Comparison of ENCODE assay signal across 20 cellular contexts in the genomic region with DNA sequence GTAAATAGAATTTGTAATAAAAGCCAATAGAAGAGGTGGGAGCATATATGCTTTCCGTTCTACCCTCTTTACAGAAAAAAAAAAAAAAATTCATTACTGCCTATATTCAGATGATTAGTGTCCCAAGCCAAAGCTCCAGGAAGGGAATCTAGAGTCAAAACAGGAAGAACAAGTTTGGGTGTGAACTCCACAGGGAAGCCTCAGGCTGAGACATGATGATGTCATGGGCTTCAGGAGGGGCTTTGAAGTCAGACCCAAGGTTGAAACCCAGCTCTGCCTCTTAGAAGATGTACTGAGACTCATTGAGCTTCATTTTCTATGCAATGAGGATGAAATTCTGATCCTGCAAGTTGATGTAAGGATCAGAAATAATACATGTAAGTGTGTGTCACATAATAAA.
DNase-seq lines count a peak whose midpoint lies in the region; ATAC-seq, FAIRE-seq and TF ChIP-seq lines count a peak whose summit lies in the region.
"Had no signal": no experiment of that assay in that cellular context is flagged by ENCODE, and none has a peak within 500 bp of the region (broad histone marks: within the 10 kb centered on the region; RNA-seq: fewer than 3 reads in every experiment).

No MANE protein-coding gene starts in this region.

- H3K4me3 ChIP-seq in LNCaP clone FGC (ENCODE audit: low read depth, low read length) (no peak overlapping the region), mucosa of descending colon (no peak overlapping the region)
- H3K4me3 ChIP-seq in CD8-positive, alpha-beta memory T cell (ENCODE audit: low read length) = no peak overlapping the region
- H3K4me3 ChIP-seq: BLaER1, sigmoid colon, SK-N-MC had no signal

- FAIRE-seq in H54 (lab: Jason Lieb, UNC) = peak; percentile 60
- FAIRE-seq: endometrium had no signal

- peaks cover under 1% of the 10 kb centered on the region for H3K9me3 Mint-ChIP-seq in activated CD8-positive, alpha-beta memory T cell treated with anti-CD3 and anti-CD28 coated beads, Interleukin-2, amount 10 ng/mL, durations not matched to agents 7 days and 5 days (ENCODE audit: low read depth)
- H3K9me3 Mint-ChIP-seq in CD8-positive, alpha-beta memory T cell = peaks cover 2 to 27% (median 11%) of the 10 kb centered on the region in 5 donors

- no peaks in the 10 kb centered on the region for H3K36me3 ChIP-seq in mucosa of descending colon (ENCODE audit: low read depth)
- H3K36me3 ChIP-seq in CD8-positive, alpha-beta memory T cell (ENCODE audit: insufficient read depth, low read length) = no peaks in the 10 kb centered on the region
- H3K36me3 ChIP-seq: BLaER1, neutrophil, sigmoid colon had no signal

- H3K4me1 Mint-ChIP-seq in activated CD8-positive, alpha-beta memory T cell treated with anti-CD3 and anti-CD28 coated beads, Interleukin-2, amount 10 ng/mL, durations not matched to agents 7 days and 5 days = peaks cover 4% of the 10 kb centered on the region
- H3K4me1 Mint-ChIP-seq in CD8-positive, alpha-beta memory T cell = no peaks in the 10 kb centered on the region

- H3K9me3 ChIP-seq in mucosa of descending colon = no peaks in the 10 kb centered on the region
- no peaks in the 10 kb centered on the region for H3K9me3 ChIP-seq in CD8-positive, alpha-beta memory T cell (ENCODE audit: low read length)
- H3K9me3 ChIP-seq: BLaER1, neutrophil, sigmoid colon had no signal

- no peaks in the 10 kb centered on the region for H3K36me3 Mint-ChIP-seq in activated CD8-positive, alpha-beta memory T cell treated with anti-CD3 and anti-CD28 coated beads, Interleukin-2, amount 10 ng/mL, durations not matched to agents 7 days and 5 days
- H3K36me3 Mint-ChIP-seq in CD8-positive, alpha-beta memory T cell = no peaks in the 10 kb centered on the region

- no peak for DNase-seq in H54 (ENCODE audit: insufficient read length, low spot score)
- DNase-seq in LNCaP clone FGC (ENCODE audit: low read depth) = peak; percentile 47
- peak; percentile 84 for DNase-seq in epithelial cell of prostate (ENCODE audit: low read depth, low spot score)
- DNase-seq in mucosa of descending colon = peak in 1 of 3 donors; percentile 21
- DNase-seq in SHP77 treated with DMSO at 0.1 percent for 48 hours (lab: John Stamatoyannopoulos, UW) = no peak
- DNase-seq in activated CD8-positive, alpha-beta memory T cell treated with anti-CD3 and anti-CD28 coated beads, Interleukin-2, amount 10 ng/mL, durations not matched to agents 7 days and 5 days = no peak
- DNase-seq in CD8-positive, alpha-beta memory T cell = no peak
- DNase-seq: activated CD8-positive, alpha-beta memory T cell treated with anti-CD3 and anti-CD28 coated beads, Interleukin-2, amount 50 U/mL, for 4 hours; activated gamma-delta T cell treated with Interleukin-2 at 50 U/mL for 16 hours; amygdala; DND-41; NCI-H1105; NCI-H2171 treated with DMSO at 0.1 percent for 48 hours; sigmoid colon; stimulated activated CD4-positive, alpha-beta T cell treated with anti-CD3 and anti-CD28 coated beads, Interleukin-2, amount 100 ng/mL, for 48 hours; T-helper 9 cell had no signal

- H3K27ac Mint-ChIP-seq in activated CD8-positive, alpha-beta memory T cell treated with anti-CD3 and anti-CD28 coated beads, Interleukin-2, amount 10 ng/mL, durations not matched to agents 7 days and 5 days = no peak overlapping the region
- no peak overlapping the region for H3K27ac Mint-ChIP-seq in CD8-positive, alpha-beta memory T cell

- peak overlapping the region; percentile 56 for H3K27ac ChIP-seq in epithelial cell of prostate
- H3K27ac ChIP-seq in CD8-positive, alpha-beta memory T cell (ENCODE audit: low read depth, low read length) = no peak overlapping the region
- H3K27ac ChIP-seq: BLaER1, neutrophil, sigmoid colon, SK-N-MC had no signal

- peak; percentile 73 for ATAC-seq in mucosa of descending colon
- no peak for ATAC-seq in activated CD8-positive, alpha-beta memory T cell treated with anti-CD3 and anti-CD28 coated beads, Interleukin-2, amount 10 ng/mL, durations not matched to agents 7 days and 5 days

- no peaks in the 10 kb centered on the region for H3K27me3 ChIP-seq in CD8-positive, alpha-beta memory T cell (ENCODE audit: insufficient read depth, low read length, poor library complexity, severe bottlenecking)
- H3K27me3 ChIP-seq: BLaER1, neutrophil, sigmoid colon had no signal

- TF ChIP-seq POLR2A in H54 (IDR thresholded peaks at IDR 0.05; ENCODE audit: low read depth, low read length) = no peak

- POLR2A ChIA-PET in CD8-positive, alpha-beta memory T cell (lab: Charles Lee) = no interaction called here

- no peak for TF ChIP-seq CTCF in LNCaP clone FGC (IDR thresholded peaks at IDR 0.05; ENCODE audit: control insufficient read depth, extremely low read depth, insufficient read depth)
- TF ChIP-seq CTCF in mucosa of descending colon (IDR thresholded peaks at IDR 0.05) = no peak

- CTCF ChIA-PET in activated CD8-positive, alpha-beta memory T cell treated with anti-CD3 and anti-CD28 coated beads, Interleukin-2, amount 10 ng/mL, durations not matched to agents 7 days and 5 days (lab: Charles Lee) = no interaction called here
- CTCF ChIA-PET in CD8-positive, alpha-beta memory T cell (lab: Charles Lee) = no interaction called here

- no peaks in the 10 kb centered on the region for H3K27me3 Mint-ChIP-seq in activated CD8-positive, alpha-beta memory T cell treated with anti-CD3 and anti-CD28 coated beads, Interleukin-2, amount 10 ng/mL, durations not matched to agents 7 days and 5 days
- H3K27me3 Mint-ChIP-seq in CD8-positive, alpha-beta memory T cell = no peaks in the 10 kb centered on the region

- H3K4me1 ChIP-seq in mucosa of descending colon (ENCODE audit: low read depth) = no peaks in the 10 kb centered on the region
- no peaks in the 10 kb centered on the region for H3K4me1 ChIP-seq in CD8-positive, alpha-beta memory T cell (ENCODE audit: insufficient read depth, low read length)

- H3K4me3 Mint-ChIP-seq in activated CD8-positive, alpha-beta memory T cell treated with anti-CD3 and anti-CD28 coated beads, Interleukin-2, amount 10 ng/mL, durations not matched to agents 7 days and 5 days = no peak overlapping the region
- H3K4me3 Mint-ChIP-seq in CD8-positive, alpha-beta memory T cell = no peak overlapping the region

- intact Hi-C loops in mucosa of descending colon (cut with DNase I, micrococcal nuclease) = no loop called here

Comparison
In these comparisons a context has a peak if more than half of its experiments do, and no peak if none do; other contexts are left out.
1. DNase-seq: peak in LNCaP clone FGC (single experiment) and epithelial cell of prostate (single experiment); none in H54 (single experiment), SHP77 treated with DMSO at 0.1 percent for 48 hours (single experiment), activated CD8-positive, alpha-beta memory T cell treated with anti-CD3 and anti-CD28 coated beads, Interleukin-2, amount 10 ng/mL, durations not matched to agents 7 days and 5 days (single experiment) and CD8-positive, alpha-beta memory T cell (0 of 5).